Comparison of ENCODE assay signal across 21 cellular contexts in genomic region chrX:18537068-18537467, GRCh38.
"Had no signal": no experiment of that assay in that cellular context is flagged by ENCODE, and none has a peak within 500 bp of the region (broad histone marks: within the 10 kb centered on the region; RNA-seq: fewer than 3 reads in every experiment).

No MANE protein-coding gene starts in this region.

- H3K4me1 Mint-ChIP-seq: activated CD4-positive, alpha-beta T cell treated with anti-CD3 and anti-CD28 coated beads, Interleukin-2, amount 10 ng/mL, durations not matched to agents 24 days and 14 days; mesothelial cell of epicardium had no signal

- DNase-seq: activated CD4-positive, alpha-beta memory T cell treated with anti-CD3 and anti-CD28 coated beads, Interleukin-2, amount 10 ng/mL, durations not matched to agents 7 days and 5 days; activated CD4-positive, alpha-beta T cell treated with anti-CD3 and anti-CD28 coated beads, Interleukin-2, amount 10 ng/mL, durations not matched to agents 24 days and 14 days; activated effector memory CD4-positive, alpha-beta T cell treated with anti-CD3 and anti-CD28 coated beads, Interleukin-2, amount 50 U/mL, for 16 hours; activated naive CD4-positive, alpha-beta T cell treated with anti-CD3 and anti-CD28 coated beads, Interleukin-2, amount 50 U/mL, for 16 hours; activated naive CD8-positive, alpha-beta T cell treated with anti-CD3 and anti-CD28 coated beads, Interleukin-2, amount 50 U/mL, for 24 hours; activated T-cell treated with anti-CD3 and anti-CD28 coated beads, Interleukin-2, amount 50 U/mL, for 72 hours; body of pancreas; cortex of kidney; endodermal cell; head of caudate nucleus; hypothalamus; left ventricle myocardium inferior; natural killer cell; retina; sigmoid colon; stimulated activated CD4-positive, alpha-beta T cell treated with anti-CD3 and anti-CD28 coated beads, Interleukin-15, amount 100 ng/mL, for 24 hours; stimulated activated naive CD4-positive, alpha-beta T cell treated with Interleukin-2 at 50 U/mL for 16 hours; upper lobe of left lung had no signal

- H3K4me3 Mint-ChIP-seq: activated CD4-positive, alpha-beta memory T cell treated with anti-CD3 and anti-CD28 coated beads, Interleukin-2, amount 10 ng/mL, durations not matched to agents 7 days and 5 days; activated CD4-positive, alpha-beta T cell treated with anti-CD3 and anti-CD28 coated beads, Interleukin-2, amount 10 ng/mL, durations not matched to agents 24 days and 14 days; activated naive CD8-positive, alpha-beta T cell treated with anti-CD3 and anti-CD28 coated beads, Interleukin-2, amount 50 U/mL, for 24 hours; activated T-cell treated with anti-CD3 and anti-CD28 coated beads, Interleukin-2, amount 50 U/mL, for 72 hours; endodermal cell; mesothelial cell of epicardium; natural killer cell had no signal

- H3K9me3 Mint-ChIP-seq: activated CD4-positive, alpha-beta memory T cell treated with anti-CD3 and anti-CD28 coated beads, Interleukin-2, amount 10 ng/mL, durations not matched to agents 7 days and 5 days; activated CD4-positive, alpha-beta T cell treated with anti-CD3 and anti-CD28 coated beads, Interleukin-2, amount 10 ng/mL, durations not matched to agents 24 days and 14 days; activated naive CD8-positive, alpha-beta T cell treated with anti-CD3 and anti-CD28 coated beads, Interleukin-2, amount 50 U/mL, for 24 hours; activated T-cell treated with anti-CD3 and anti-CD28 coated beads, Interleukin-2, amount 50 U/mL, for 72 hours; natural killer cell had no signal

- H3K27me3 Mint-ChIP-seq: activated CD4-positive, alpha-beta memory T cell treated with anti-CD3 and anti-CD28 coated beads, Interleukin-2, amount 10 ng/mL, durations not matched to agents 7 days and 5 days; activated CD4-positive, alpha-beta T cell treated with anti-CD3 and anti-CD28 coated beads, Interleukin-2, amount 10 ng/mL, durations not matched to agents 24 days and 14 days; activated naive CD8-positive, alpha-beta T cell treated with anti-CD3 and anti-CD28 coated beads, Interleukin-2, amount 50 U/mL, for 24 hours had no signal

- ATAC-seq: activated CD4-positive, CD25-positive, alpha-beta regulatory T cell treated with anti-CD3 and anti-CD28 coated beads, Interleukin-2, amount 50 U/mL, for 24 hours; activated naive CD8-positive, alpha-beta T cell treated with anti-CD3 and anti-CD28 coated beads, Interleukin-2, amount 50 U/mL, for 24 hours; activated T-cell treated with anti-CD3 and anti-CD28 coated beads, Interleukin-2, amount 50 U/mL, for 72 hours; body of pancreas; gastroesophageal sphincter; natural killer cell had no signal

- H3K27ac Mint-ChIP-seq: activated CD4-positive, alpha-beta memory T cell treated with anti-CD3 and anti-CD28 coated beads, Interleukin-2, amount 10 ng/mL, durations not matched to agents 7 days and 5 days; activated CD4-positive, alpha-beta T cell treated with anti-CD3 and anti-CD28 coated beads, Interleukin-2, amount 10 ng/mL, durations not matched to agents 24 days and 14 days; activated naive CD8-positive, alpha-beta T cell treated with anti-CD3 and anti-CD28 coated beads, Interleukin-2, amount 50 U/mL, for 24 hours; activated T-cell treated with anti-CD3 and anti-CD28 coated beads, Interleukin-2, amount 50 U/mL, for 72 hours; endodermal cell; mesothelial cell of epicardium; natural killer cell had no signal

- H3K36me3 Mint-ChIP-seq: mesothelial cell of epicardium had no signal
